1 cellular context compared by ENCODE assay signal in genomic region chr14:59360923-59361794, GRCh38.
TF ChIP-seq lines count a peak whose summit lies in the region.

No MANE protein-coding gene starts in this region.

TF ChIP-seq in GM12878, 131 proteins besides CTCF, POLR2A, EP300 and RAD21 (continued from another document):
- no peak for TF ChIP-seq ZNF687 (IDR thresholded peaks at IDR 0.05)
- no peak for TF ChIP-seq SPI1 (IDR thresholded peaks at IDR 0.05; ENCODE audit: borderline replicate concordance, insufficient read depth, low read depth, low read length)
